In genomic region chr6:89602136-89602535, GRCh38 we compare ENCODE assay signal across 28 cellular contexts.
"Had no signal": no experiment of that assay in that cellular context is flagged by ENCODE, and none has a peak within 500 bp of the region (broad histone marks: within the 10 kb centered on the region; RNA-seq: fewer than 3 reads in every experiment).

No MANE protein-coding gene starts in this region.

- DNase-seq: activated B cell treated with CpG ODN at 0.5 μM for 24 hours; activated CD4-positive, alpha-beta memory T cell treated with anti-CD3 and anti-CD28 coated beads for 36 hours; activated CD4-positive, alpha-beta T cell treated with anti-CD3 and anti-CD28 coated beads for 48 hours; activated CD4-positive, alpha-beta T cell treated with anti-CD3 and anti-CD28 coated beads, Interleukin-2, amount 50 U/mL, for 1 hour; activated CD8-positive, alpha-beta memory T cell treated with anti-CD3 and anti-CD28 coated beads, Interleukin-2, amount 10 ng/mL, durations not matched to agents 7 days and 5 days; activated CD8-positive, alpha-beta memory T cell treated with anti-CD3 and anti-CD28 coated beads, Interleukin-2, amount 50 U/mL, for 4 hours; activated CD8-positive, alpha-beta T cell treated with anti-CD3 and anti-CD28 coated beads, Interleukin-2, amount 10 ng/mL, durations not matched to agents 7 days and 5 days; activated gamma-delta T cell; activated naive CD4-positive, alpha-beta T cell; activated naive CD4-positive, alpha-beta T cell treated with anti-CD3 and anti-CD28 coated beads, Interleukin-2, amount 10 ng/mL, durations not matched to agents 7 days and 5 days; activated T-cell treated with anti-CD3 and anti-CD28 coated beads, Interleukin-2, amount 50 U/mL, for 1 hour; activated T-cell treated with anti-CD3 and anti-CD28 coated beads, Interleukin-2, amount 50 U/mL, for 48 hours; amniotic stem cell; anterior cingulate cortex; brain microvascular endothelial cell; cortex of kidney; dermis blood vessel endothelial cell; effector CD4-positive, alpha-beta T cell; effector memory CD8-positive, alpha-beta T cell; erythroblast; foreskin keratinocyte; heart right ventricle; T-helper 1 cell; T-helper 17 cell; T1000; WERI-Rb-1 had no signal

- H3K36me3 ChIP-seq: brain microvascular endothelial cell, WERI-Rb-1 had no signal

- H3K27me3 ChIP-seq: brain microvascular endothelial cell, esophagus muscularis mucosa, foreskin keratinocyte, gastroesophageal sphincter, heart right ventricle had no signal

- H3K27ac ChIP-seq: brain microvascular endothelial cell, esophagus muscularis mucosa, foreskin keratinocyte, gastroesophageal sphincter, heart right ventricle, WERI-Rb-1 had no signal

- H3K4me1 ChIP-seq: esophagus muscularis mucosa, foreskin keratinocyte, gastroesophageal sphincter had no signal

- H3K4me3 ChIP-seq: esophagus muscularis mucosa, gastroesophageal sphincter, heart right ventricle had no signal
